ENCODE assay signal across 16 cellular contexts in genomic region chr10:123897146-123897545, GRCh38. TPM values are rescaled to one million over a fixed set of nuclear protein-coding genes. Genes with fewer than 3 reads are reported as not detected.
DNase-seq lines count a peak whose midpoint lies in the region; TF ChIP-seq lines count a peak whose summit lies in the region.
"Had no signal": no experiment of that assay in that cellular context is flagged by ENCODE, and none has a peak within 500 bp of the region (broad histone marks: within the 10 kb centered on the region; RNA-seq: fewer than 3 reads in every experiment).

No MANE protein-coding gene starts in this region.

- H3K4me1 ChIP-seq in KMS-11 (ENCODE audit: low read depth, poor library complexity, severe bottlenecking), result no peaks in the 10 kb centered on the region
- H3K4me1 ChIP-seq: heart left ventricle, testis had no signal

- TF ChIP-seq CTCF in GM06990 (IDR thresholded peaks at IDR 0.05; ENCODE audit: insufficient read depth, low read length, poor library complexity, severe bottlenecking) (peak; percentile 50), KMS-11 (conservative IDR thresholded peaks at IDR 0.05; ENCODE audit: low read depth, low read length) (0 out of 2 replicates have a peak, but pooled peaks have one; percentile 18), endothelial cell (IDR thresholded peaks at IDR 0.05; ENCODE audit: unreplicated experiment) (peak; percentile 48), retinal pigment epithelial cell (conservative IDR thresholded peaks at IDR 0.05; ENCODE audit: low read depth, low read length) (peak; percentile 29), glutamatergic neuron (IDR thresholded peaks at IDR 0.05; ENCODE audit: partially characterized antibody, unreplicated experiment) (no peak)

- H3K27me3 ChIP-seq in GM06990 (replicated peaks; ENCODE audit: control insufficient read depth, insufficient read depth, low read length) (peaks cover 1% of the 10 kb centered on the region), KMS-11 (ENCODE audit: insufficient read depth, low read depth) (no peaks in the 10 kb centered on the region)
- H3K27me3 ChIP-seq: testis had no signal

- H2AFZ ChIP-seq in KMS-11 (ENCODE audit: low read depth), result no peak overlapping the region

- peaks cover 4% of the 10 kb centered on the region for H3K36me3 Mint-ChIP-seq in endothelial cell (ENCODE audit: low read depth, unreplicated experiment)
- H3K36me3 Mint-ChIP-seq in glutamatergic neuron (ENCODE audit: unreplicated experiment), result peaks cover 5% of the 10 kb centered on the region
- H3K36me3 Mint-ChIP-seq: CD4-positive, alpha-beta memory T cell had no signal

- no peak overlapping the region for H3K27ac Mint-ChIP-seq in endothelial cell (ENCODE audit: unreplicated experiment)
- H3K27ac Mint-ChIP-seq in glutamatergic neuron (ENCODE audit: unreplicated experiment), result no peak overlapping the region
- H3K27ac Mint-ChIP-seq: activated CD4-positive, alpha-beta T cell treated with anti-CD3 and anti-CD28 coated beads, Interleukin-2, amount 10 ng/mL, durations not matched to agents 24 days and 14 days; CD4-positive, alpha-beta memory T cell had no signal

- no peaks in the 10 kb centered on the region for H4K20me1 ChIP-seq in KMS-11 (ENCODE audit: insufficient read depth)

- H3K9me3 Mint-ChIP-seq in endothelial cell (ENCODE audit: unreplicated experiment) (no peaks in the 10 kb centered on the region), glutamatergic neuron (ENCODE audit: unreplicated experiment) (peaks cover 5% of the 10 kb centered on the region)
- H3K9me3 Mint-ChIP-seq: activated CD4-positive, alpha-beta T cell treated with anti-CD3 and anti-CD28 coated beads, Interleukin-2, amount 10 ng/mL, durations not matched to agents 24 days and 14 days had no signal

- no peaks in the 10 kb centered on the region for H3K36me3 ChIP-seq in GM06990 (ENCODE audit: control insufficient read depth, insufficient read depth, low read length)
- H3K36me3 ChIP-seq in KMS-11 (ENCODE audit: insufficient read depth), result no peaks in the 10 kb centered on the region
- H3K36me3 ChIP-seq: heart left ventricle had no signal

- no peak for DNase-seq in GM06990 (ENCODE audit: extremely low read depth, insufficient read length)
- DNase-seq in endothelial cell (ENCODE audit: low spot score), result no peak
- DNase-seq in retinal pigment epithelial cell (ENCODE audit: low read depth), result no peak
- no peak for DNase-seq in glutamatergic neuron
- no peak for DNase-seq in SK-N-DZ (ENCODE audit: low spot score)
- DNase-seq in EL, result no peak
- DNase-seq: activated CD4-positive, alpha-beta T cell treated with anti-CD3 and anti-CD28 coated beads, Interleukin-2, amount 10 ng/mL, durations not matched to agents 24 days and 14 days; activated T-cell treated with anti-CD3 and anti-CD28 coated beads, Interleukin-2, amount 50 U/mL, for 4 hours; CD4-positive, alpha-beta memory T cell; H7; heart left ventricle; KBM-7; left cardiac atrium; NCI-H2081 treated with DMSO at 0.1 percent for 48 hours; testis had no signal

- no peak overlapping the region for H3K9ac ChIP-seq in KMS-11

- H3K27ac ChIP-seq in KMS-11, result no peak overlapping the region
- H3K27ac ChIP-seq: heart left ventricle, testis had no signal

- no peak overlapping the region for H3K4me3 ChIP-seq in GM06990 (replicated peaks; ENCODE audit: low read depth, low read length)
- no peak overlapping the region for H3K4me3 ChIP-seq in KMS-11 (IDR thresholded peaks at IDR 0.05; ENCODE audit: insufficient read depth, low read depth, low read length)
- no peak overlapping the region for H3K4me3 ChIP-seq in retinal pigment epithelial cell (ENCODE audit: low read length)
- H3K4me3 ChIP-seq: heart left ventricle, testis had no signal

- no peak overlapping the region for H3K4me2 ChIP-seq in KMS-11

- no peak overlapping the region for H3K4me3 Mint-ChIP-seq in endothelial cell (ENCODE audit: unreplicated experiment)
- H3K4me3 Mint-ChIP-seq in glutamatergic neuron (ENCODE audit: unreplicated experiment), result no peak overlapping the region
- H3K4me3 Mint-ChIP-seq: activated CD4-positive, alpha-beta T cell treated with anti-CD3 and anti-CD28 coated beads, Interleukin-2, amount 10 ng/mL, durations not matched to agents 24 days and 14 days; activated T-cell treated with anti-CD3 and anti-CD28 coated beads, Interleukin-2, amount 50 U/mL, for 4 hours; CD4-positive, alpha-beta memory T cell had no signal

- H3K79me2 ChIP-seq in KMS-11 (ENCODE audit: insufficient read depth, low read depth), result no peaks in the 10 kb centered on the region

- H3K27me3 Mint-ChIP-seq in endothelial cell (ENCODE audit: unreplicated experiment), result peaks cover 11% of the 10 kb centered on the region
- H3K27me3 Mint-ChIP-seq in glutamatergic neuron (ENCODE audit: unreplicated experiment), result peaks cover 2% of the 10 kb centered on the region

- no peaks in the 10 kb centered on the region for H3K4me1 Mint-ChIP-seq in endothelial cell (ENCODE audit: unreplicated experiment)
- no peaks in the 10 kb centered on the region for H3K4me1 Mint-ChIP-seq in glutamatergic neuron (ENCODE audit: low read depth, unreplicated experiment)
- H3K4me1 Mint-ChIP-seq: activated CD4-positive, alpha-beta T cell treated with anti-CD3 and anti-CD28 coated beads, Interleukin-2, amount 10 ng/mL, durations not matched to agents 24 days and 14 days had no signal

RNA-seq across cellular contexts. Expression of gene CPXM2, which starts 5.5 kb away (rescaled TPM):
- total RNA-seq in endothelial cell (ENCODE audit: unreplicated experiment), result 0.33 TPM
- not detected for total RNA-seq in glutamatergic neuron (ENCODE audit: unreplicated experiment)
- not detected in 2 replicates for polyA plus RNA-seq in SK-N-DZ (2014; cell fraction: cytosol; rRNA removed)
- polyA plus RNA-seq in SK-N-DZ (2014; cell fraction: nucleus; rRNA removed), result not detected in 2 replicates
- total RNA-seq: activated CD4-positive, alpha-beta T cell treated with anti-CD3 and anti-CD28 coated beads, Interleukin-2, amount 10 ng/mL, durations not matched to agents 24 days and 14 days; activated T-cell treated with anti-CD3 and anti-CD28 coated beads, Interleukin-2, amount 50 U/mL, for 4 hours; CD4-positive, alpha-beta memory T cell had no signal
- polyA plus RNA-seq: CD4-positive, alpha-beta memory T cell had no signal
